In the genomic region with DNA sequence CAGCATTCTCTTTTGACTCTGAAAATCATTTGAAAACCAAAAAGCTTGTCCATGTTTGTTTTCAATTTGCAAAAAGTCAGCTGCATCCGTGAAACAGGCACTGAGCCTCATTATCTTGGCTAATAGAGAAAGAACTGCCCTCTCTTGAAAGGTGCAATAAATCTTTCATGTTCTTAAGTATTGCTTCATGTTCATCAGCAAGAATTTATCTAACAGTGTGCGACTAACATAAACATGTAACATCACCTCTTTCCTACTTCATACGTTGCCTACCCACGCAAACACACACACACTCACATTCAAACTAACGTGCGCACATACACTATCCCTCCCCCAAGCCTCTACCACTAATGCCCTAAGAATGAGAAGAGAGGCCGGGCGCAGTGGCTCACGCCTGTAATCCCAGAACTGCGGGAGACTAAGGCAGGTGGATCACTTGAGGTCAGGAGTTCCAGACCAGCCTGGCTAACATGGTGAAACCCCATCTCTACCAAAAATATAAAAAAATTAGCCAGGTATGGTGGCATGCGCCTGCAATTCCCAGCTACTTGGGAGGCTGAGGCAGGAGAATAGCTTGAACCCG, we compare ENCODE assay signal across 1 cellular context.
A peak's percentile ranks its signal among the peaks of the same experiment; 100 is the strongest.
TF ChIP-seq lines count a peak whose summit lies in the region.

No MANE protein-coding gene starts in this region.

TF ChIP-seq in HEK293, 187 proteins besides CTCF, POLR2A, EP300 and RAD21 (continued from another document):
- TF ChIP-seq ZNF791 (tag by site-specific recombination; IDR thresholded peaks at IDR 0.05), result 0 out of 2 replicates have a peak, but pooled peaks have one; percentile 30
- no peak for TF ChIP-seq ZNF701 (tag by site-specific recombination; IDR thresholded peaks at IDR 0.05)
- TF ChIP-seq ZNF776 (tag by site-specific recombination; IDR thresholded peaks at IDR 0.05; ENCODE audit: borderline replicate concordance), result no peak
- TF ChIP-seq ZNF112 (tag by site-specific recombination; IDR thresholded peaks at IDR 0.05), result no peak
- peak; percentile 78 for TF ChIP-seq ZNF843 (tag by site-specific recombination; IDR thresholded peaks at IDR 0.05)
- TF ChIP-seq, protein P1, sequence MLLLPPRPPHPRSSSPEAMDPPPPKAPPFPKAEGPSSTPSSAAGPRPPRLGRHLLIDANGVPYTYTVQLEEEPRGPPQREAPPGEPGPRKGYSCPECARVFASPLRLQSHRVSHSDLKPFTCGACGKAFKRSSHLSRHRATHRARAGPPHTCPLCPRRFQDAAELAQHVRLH (tag by site-specific recombination; IDR thresholded peaks at IDR 0.05), result 0 out of 2 replicates have a peak, but pooled peaks have one; percentile 50
- no peak for TF ChIP-seq ZBTB7A (tag by site-specific recombination; IDR thresholded peaks at IDR 0.05; ENCODE audit: low read depth)
- TF ChIP-seq ZNF174 (tag by site-specific recombination; IDR thresholded peaks at IDR 0.05), result no peak
- no peak for TF ChIP-seq ZNF391 (tag by site-specific recombination; IDR thresholded peaks at IDR 0.05; ENCODE audit: borderline replicate concordance, low read depth)
- TF ChIP-seq ZNF24 (tag by site-specific recombination; IDR thresholded peaks at IDR 0.05), result peak; percentile 38; the same call in 1 of the 2 replicates
- TF ChIP-seq ZBTB8A (tag by site-specific recombination; IDR thresholded peaks at IDR 0.05), result peak; percentile 46; the same call in 1 of the 2 replicates
- TF ChIP-seq TCF7L2 (IDR thresholded peaks at IDR 0.05; ENCODE audit: borderline replicate concordance, low read depth, low read length), result peak; percentile 60; the same call in 1 of the 2 replicates
- TF ChIP-seq, protein P2, sequence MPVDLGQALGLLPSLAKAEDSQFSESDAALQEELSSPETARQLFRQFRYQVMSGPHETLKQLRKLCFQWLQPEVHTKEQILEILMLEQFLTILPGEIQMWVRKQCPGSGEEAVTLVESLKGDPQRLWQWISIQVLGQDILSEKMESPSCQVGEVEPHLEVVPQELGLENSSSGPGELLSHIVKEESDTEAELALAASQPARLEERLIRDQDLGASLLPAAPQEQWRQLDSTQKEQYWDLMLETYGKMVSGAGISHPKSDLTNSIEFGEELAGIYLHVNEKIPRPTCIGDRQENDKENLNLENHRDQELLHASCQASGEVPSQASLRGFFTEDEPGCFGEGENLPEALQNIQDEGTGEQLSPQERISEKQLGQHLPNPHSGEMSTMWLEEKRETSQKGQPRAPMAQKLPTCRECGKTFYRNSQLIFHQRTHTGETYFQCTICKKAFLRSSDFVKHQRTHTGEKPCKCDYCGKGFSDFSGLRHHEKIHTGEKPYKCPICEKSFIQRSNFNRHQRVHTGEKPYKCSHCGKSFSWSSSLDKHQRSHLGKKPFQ (tag by site-specific recombination; IDR thresholded peaks at IDR 0.05), result 0 out of 2 replicates have a peak, but pooled peaks have one; percentile 18
- no peak for TF ChIP-seq ZNF433 (tag by site-specific recombination; IDR thresholded peaks at IDR 0.05; ENCODE audit: low read depth)
- no peak for TF ChIP-seq ZNF529 (tag by site-specific recombination; IDR thresholded peaks at IDR 0.05; ENCODE audit: insufficient replicate concordance)
- no peak for TF ChIP-seq ZNF626 (tag by site-specific recombination; IDR thresholded peaks at IDR 0.05)
- peak; percentile 21; the same call in 1 of the 2 replicates for TF ChIP-seq SP2 (tag by site-specific recombination; IDR thresholded peaks at IDR 0.05)
- TF ChIP-seq ZBTB17 (tag by site-specific recombination; IDR thresholded peaks at IDR 0.05), result peak; percentile 36; the same call in 1 of the 2 replicates
- no peak for TF ChIP-seq PRDM4 (tag by site-specific recombination; IDR thresholded peaks at IDR 0.05)
- TF ChIP-seq ZNF624 (tag by site-specific recombination; IDR thresholded peaks at IDR 0.05), result 0 out of 2 replicates have a peak, but pooled peaks have one; percentile 61
- TF ChIP-seq ZNF335 (tag by site-specific recombination; conservative IDR thresholded peaks at IDR 0.05), result 0 out of 2 replicates have a peak, but pooled peaks have one; percentile 22
- TF ChIP-seq, protein P3, sequence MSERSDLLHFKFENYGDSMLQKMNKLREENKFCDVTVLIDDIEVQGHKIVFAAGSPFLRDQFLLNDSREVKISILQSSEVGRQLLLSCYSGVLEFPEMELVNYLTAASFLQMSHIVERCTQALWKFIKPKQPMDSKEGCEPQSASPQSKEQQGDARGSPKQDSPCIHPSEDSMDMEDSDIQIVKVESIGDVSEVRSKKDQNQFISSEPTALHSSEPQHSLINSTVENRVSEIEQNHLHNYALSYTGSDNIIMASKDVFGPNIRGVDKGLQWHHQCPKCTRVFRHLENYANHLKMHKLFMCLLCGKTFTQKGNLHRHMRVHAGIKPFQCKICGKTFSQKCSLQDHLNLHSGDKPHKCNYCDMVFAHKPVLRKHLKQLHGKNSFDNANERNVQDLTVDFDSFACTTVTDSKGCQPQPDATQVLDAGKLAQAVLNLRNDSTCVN (tag by site-specific recombination; optimal IDR thresholded peaks at IDR 0.05), result no peak
- TF ChIP-seq, protein P4, sequence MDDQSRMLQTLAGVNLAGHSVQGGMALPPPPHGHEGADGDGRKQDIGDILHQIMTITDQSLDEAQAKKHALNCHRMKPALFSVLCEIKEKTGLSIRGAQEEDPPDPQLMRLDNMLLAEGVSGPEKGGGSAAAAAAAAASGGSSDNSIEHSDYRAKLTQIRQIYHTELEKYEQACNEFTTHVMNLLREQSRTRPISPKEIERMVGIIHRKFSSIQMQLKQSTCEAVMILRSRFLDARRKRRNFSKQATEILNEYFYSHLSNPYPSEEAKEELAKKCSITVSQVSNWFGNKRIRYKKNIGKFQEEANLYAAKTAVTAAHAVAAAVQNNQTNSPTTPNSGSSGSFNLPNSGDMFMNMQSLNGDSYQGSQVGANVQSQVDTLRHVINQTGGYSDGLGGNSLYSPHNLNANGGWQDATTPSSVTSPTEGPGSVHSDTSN (CRISPR knock-in tag; IDR thresholded peaks at IDR 0.05), result no peak
- TF ChIP-seq ZNF416 (tag by site-specific recombination; IDR thresholded peaks at IDR 0.05), result 0 out of 2 replicates have a peak, but pooled peaks have one; percentile 40
- no peak for TF ChIP-seq ZNF19 (tag by site-specific recombination; IDR thresholded peaks at IDR 0.05; ENCODE audit: low read depth)
- no peak for TF ChIP-seq ZNF140 (tag by site-specific recombination; IDR thresholded peaks at IDR 0.05)
- peak; percentile 58; the same call in 1 of the 2 replicates for TF ChIP-seq ZEB2 (tag by site-specific recombination; IDR thresholded peaks at IDR 0.05)
- TF ChIP-seq ZNF623 (tag by site-specific recombination; IDR thresholded peaks at IDR 0.05), result peak; percentile 33; the same call in 1 of the 2 replicates
- no peak for TF ChIP-seq ZNF585B (tag by site-specific recombination; IDR thresholded peaks at IDR 0.05)
- no peak for TF ChIP-seq ZNF148 (tag by site-specific recombination; IDR thresholded peaks at IDR 0.05; ENCODE audit: borderline replicate concordance)
- TF ChIP-seq, protein P5, sequence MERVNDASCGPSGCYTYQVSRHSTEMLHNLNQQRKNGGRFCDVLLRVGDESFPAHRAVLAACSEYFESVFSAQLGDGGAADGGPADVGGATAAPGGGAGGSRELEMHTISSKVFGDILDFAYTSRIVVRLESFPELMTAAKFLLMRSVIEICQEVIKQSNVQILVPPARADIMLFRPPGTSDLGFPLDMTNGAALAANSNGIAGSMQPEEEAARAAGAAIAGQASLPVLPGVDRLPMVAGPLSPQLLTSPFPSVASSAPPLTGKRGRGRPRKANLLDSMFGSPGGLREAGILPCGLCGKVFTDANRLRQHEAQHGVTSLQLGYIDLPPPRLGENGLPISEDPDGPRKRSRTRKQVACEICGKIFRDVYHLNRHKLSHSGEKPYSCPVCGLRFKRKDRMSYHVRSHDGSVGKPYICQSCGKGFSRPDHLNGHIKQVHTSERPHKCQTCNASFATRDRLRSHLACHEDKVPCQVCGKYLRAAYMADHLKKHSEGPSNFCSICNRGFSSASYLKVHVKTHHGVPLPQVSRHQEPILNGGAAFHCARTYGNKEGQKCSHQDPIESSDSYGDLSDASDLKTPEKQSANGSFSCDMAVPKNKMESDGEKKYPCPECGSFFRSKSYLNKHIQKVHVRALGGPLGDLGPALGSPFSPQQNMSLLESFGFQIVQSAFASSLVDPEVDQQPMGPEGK (tag by site-specific recombination; IDR thresholded peaks at IDR 0.05), result 0 out of 2 replicates have a peak, but pooled peaks have one; percentile 35
- TF ChIP-seq KLF7 (tag by site-specific recombination; IDR thresholded peaks at IDR 0.05; ENCODE audit: borderline replicate concordance), result no peak
- TF ChIP-seq ZNF354C (tag by site-specific recombination; IDR thresholded peaks at IDR 0.05; ENCODE audit: borderline replicate concordance, low read depth), result no peak
- peak; percentile 83 for TF ChIP-seq ZFHX2 (tag by site-specific recombination; conservative IDR thresholded peaks at IDR 0.05)
